23 cellular contexts compared by ENCODE assay signal in the genomic region with DNA sequence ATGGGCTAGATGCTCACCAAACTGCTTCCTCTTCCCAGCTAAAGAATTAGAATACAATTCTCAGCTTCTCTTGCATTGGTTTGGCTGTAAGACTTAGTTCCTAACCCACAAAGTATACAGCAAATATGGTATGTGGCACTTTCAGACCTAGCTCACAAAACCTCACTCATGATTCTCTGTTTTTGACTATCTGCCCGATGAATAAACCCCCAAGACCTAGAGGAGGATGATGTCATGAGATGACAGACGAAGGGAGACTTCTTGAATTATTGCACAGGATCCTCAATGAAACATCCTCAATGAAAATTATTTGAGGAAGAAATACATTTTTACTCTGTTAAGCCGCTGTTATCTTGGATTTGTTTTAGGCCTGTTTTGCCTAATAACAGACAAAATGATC. TPM values are rescaled to one million over a fixed set of nuclear protein-coding genes. Genes with fewer than 3 reads are reported as not detected.
A peak's percentile ranks its signal among the peaks of the same experiment; 100 is the strongest.
DNase-seq lines count a peak whose midpoint lies in the region; ATAC-seq, FAIRE-seq and TF ChIP-seq lines count a peak whose summit lies in the region.
"Had no signal": no experiment of that assay in that cellular context is flagged by ENCODE, and none has a peak within 500 bp of the region (broad histone marks: within the 10 kb centered on the region; RNA-seq: fewer than 3 reads in every experiment).

No MANE protein-coding gene starts in this region.

- peaks cover 2% of the 10 kb centered on the region for H3K79me1 ChIP-seq in mesendoderm (ENCODE audit: low read length)

- no peak overlapping the region for H4K5ac ChIP-seq in mesendoderm (ENCODE audit: low read length)

- peak; percentile 23 for FAIRE-seq in GM12878 (lab: Jason Lieb, UNC)
- FAIRE-seq: GM18507, K562 had no signal

- H2AFZ ChIP-seq in GM12878 (ENCODE audit: control insufficient read depth, low read depth, low read length) = no peak overlapping the region
- H2AFZ ChIP-seq in osteoblast (ENCODE audit: low read length) = no peak overlapping the region
- H2AFZ ChIP-seq: parathyroid adenoma had no signal

- no peaks in the 10 kb centered on the region for H3K9me3 Mint-ChIP-seq in activated T-cell treated with anti-CD3 and anti-CD28 coated beads, Interleukin-2, amount 50 U/mL, for 72 hours
- H3K9me3 Mint-ChIP-seq: naive thymus-derived CD4-positive, alpha-beta T cell; T-cell had no signal

- RAD21 ChIA-PET in GM12878 (lab: Charles Lee; ENCODE audit: unreplicated experiment) = no interaction called here

- H3K27me3 Mint-ChIP-seq in activated T-cell treated with anti-CD3 and anti-CD28 coated beads, Interleukin-2, amount 50 U/mL, for 72 hours (ENCODE audit: low read depth) = no peaks in the 10 kb centered on the region
- H3K27me3 Mint-ChIP-seq: naive thymus-derived CD4-positive, alpha-beta T cell; T-cell had no signal

- intact Hi-C loops in GM12878 (cut with micrococcal nuclease; ENCODE audit: unreplicated experiment) = no loop called here

- no peaks in the 10 kb centered on the region; the same call in 1 of the 2 replicates for H3K4me1 ChIP-seq in GM12878 (ENCODE audit: control insufficient read depth, insufficient read depth, low read length)
- H3K4me1 ChIP-seq in osteoblast (ENCODE audit: insufficient read depth, low read length) = peaks cover 24% of the 10 kb centered on the region
- H3K4me1 ChIP-seq in mesendoderm (ENCODE audit: control insufficient read depth, low read depth, low read length) = no peaks in the 10 kb centered on the region
- H3K4me1 ChIP-seq: parathyroid adenoma had no signal

- H3K4me2 ChIP-seq in GM12878 (ENCODE audit: control insufficient read depth, insufficient read depth) (no peak overlapping the region), osteoblast (ENCODE audit: insufficient read depth, low read length) (peak overlapping the region; percentile 55), mesendoderm (ENCODE audit: low read length) (no peak overlapping the region)

- no peak overlapping the region for H2BK15ac ChIP-seq in mesendoderm (replicated peaks; ENCODE audit: low read depth)

- H3K27ac ChIP-seq in GM12878 (ENCODE audit: control insufficient read depth, insufficient read depth) (no peak overlapping the region), osteoblast (ENCODE audit: low read depth, low read length) (peak overlapping the region; percentile 84), mesendoderm (ENCODE audit: low read depth, low read length) (no peak overlapping the region)
- H3K27ac ChIP-seq: parathyroid adenoma, VCaP had no signal

- H3K4me3 ChIP-seq in GM12878 = no peak overlapping the region
- H3K4me3 ChIP-seq in osteoblast (ENCODE audit: insufficient read depth, low read length) = no peak overlapping the region
- H3K4me3 ChIP-seq in mesendoderm (ENCODE audit: low read length) = no peak overlapping the region
- H3K4me3 ChIP-seq: K562 had no signal

- H3K27me3 ChIP-seq in GM12878 (replicated peaks in 1 of 2; ENCODE audit: control insufficient read depth in 2 of 2, insufficient read depth in 2 of 2, low read length in 1 of 2) (no peaks in the 10 kb centered on the region), osteoblast (ENCODE audit: insufficient read depth, low read length) (no peaks in the 10 kb centered on the region), mesendoderm (ENCODE audit: insufficient read depth, low read length, poor library complexity) (no peaks in the 10 kb centered on the region)

- BruUV-seq in GM12878 (replicated peaks; lab: Mats Ljungman, UMichigan) = TSS peak; percentile 26

- H4K20me1 ChIP-seq in GM12878 (ENCODE audit: control insufficient read depth, insufficient read depth) = peaks cover 12% of the 10 kb centered on the region; the same call in 1 of the 2 replicates
- H4K20me1 ChIP-seq in osteoblast (ENCODE audit: insufficient read depth, low read length) = peaks cover 44% of the 10 kb centered on the region

- H2AK5ac ChIP-seq in mesendoderm (ENCODE audit: low read length) = no peak overlapping the region

- H3K23ac ChIP-seq in mesendoderm (ENCODE audit: low read length) = no peak overlapping the region

- H3K79me2 ChIP-seq in GM12878 (ENCODE audit: control insufficient read depth, insufficient read depth, low read length) = peaks cover 82% of the 10 kb centered on the region
- H3K79me2 ChIP-seq in osteoblast (ENCODE audit: insufficient read depth, low read length) = peaks cover 74% of the 10 kb centered on the region
- H3K79me2 ChIP-seq in mesendoderm (ENCODE audit: control insufficient read depth, insufficient read depth, low read length) = peaks cover 60% of the 10 kb centered on the region

- TF ChIP-seq CTCF in GM12878 (IDR thresholded peaks at IDR 0.05 in 2 of 3, conservative IDR thresholded peaks at IDR 0.05 in 1 of 3; ENCODE audit: control insufficient read depth in 2 of 3, extremely low read depth in 1 of 3, insufficient read depth in 1 of 3, low read depth in 3 of 3, low read length in 3 of 3) (no peak), osteoblast (IDR thresholded peaks at IDR 0.05; ENCODE audit: extremely low read depth, low read depth, low read length) (no peak)

- CTCF ChIA-PET in GM12878 (lab: Yijun Ruan, JAX) = no interaction called here

- H3K27ac Mint-ChIP-seq in activated T-cell treated with anti-CD3 and anti-CD28 coated beads, Interleukin-2, amount 50 U/mL, for 72 hours = peak overlapping the region; percentile 94

- 54% methylated on average over 3 of the region's 3 CpGs for WGBS in GM12878 (ENCODE audit: insufficient coverage, insufficient replicate concordance, low lambda C conversion rate, missing lambda C conversion rate)
- WGBS in mesendoderm (ENCODE audit: extremely low coverage, insufficient coverage, low lambda C conversion rate) = no CpG with 5 or more reads among the region's 3 CpGs

- peaks cover 5 to 37% of the 10 kb centered on the region in 2 experiments for H3K36me3 ChIP-seq in GM12878 (ENCODE audit: control insufficient read depth in 2 of 2, insufficient read depth in 2 of 2, low read length in 1 of 2)
- peaks cover 16% of the 10 kb centered on the region for H3K36me3 ChIP-seq in osteoblast (ENCODE audit: insufficient read depth, low read length)
- H3K36me3 ChIP-seq in mesendoderm (ENCODE audit: control insufficient read depth, insufficient read depth, low read length) = no peaks in the 10 kb centered on the region

- no peak for TF ChIP-seq POLR2A in GM12878 (IDR thresholded peaks at IDR 0.05; ENCODE audit: low read depth, low read length)

- in situ Hi-C loops in GM12878 (cut with MboI) = no loop called here

- no peak for TF ChIP-seq RAD21 in GM12878 (IDR thresholded peaks at IDR 0.05; ENCODE audit: insufficient read depth, low read depth, low read length)

- no peak for DNase-seq in activated T-cell treated with anti-CD3 and anti-CD28 coated beads, Interleukin-2, amount 50 U/mL, for 72 hours
- DNase-seq in activated T-cell treated with anti-CD3 and anti-CD28 coated beads, Interleukin-2, amount 50 U/mL, for 1 hour = no peak
- DNase-seq in LHCN-M2 (ENCODE audit: low read depth) (peak; percentile 12), GM12878 (ENCODE audit: low read depth, low spot score) (no peak), osteoblast (ENCODE audit: insufficient read length, low spot score, missing footprints) (no peak), mesendoderm (no peak), NCI-H1092 (lab: John Stamatoyannopoulos, UW) (no peak)
- DNase-seq: ACHN; activated gamma-delta T cell; caudate nucleus; DND-41; effector CD8-positive, alpha-beta T cell; islet precursor cell; naive thymus-derived CD4-positive, alpha-beta T cell; NCI-H2081 treated with DMSO at 0.1 percent for 48 hours; NCI-H524 treated with DMSO at 0.1 percent for 48 hours; T-cell had no signal

- H3K4ac ChIP-seq in mesendoderm (ENCODE audit: low read depth, low read length) = no peak overlapping the region

- H3K18ac ChIP-seq in mesendoderm (ENCODE audit: low read length) = no peak overlapping the region

- SMC1A ChIA-PET in GM12878 (lab: Charles Lee; ENCODE audit: uncharacterized antibody, unreplicated experiment) = interaction anchor here (0.6 to 1.6 kb wide), 3 partner anchors 12 to 84 kb away, joined by 3 to 4 read pairs (median 4); no protein-coding TSS in a partner anchor

- H3K56ac ChIP-seq in mesendoderm (ENCODE audit: low read length) = no peak overlapping the region

- no peak overlapping the region for H4K8ac ChIP-seq in mesendoderm (ENCODE audit: low read depth, low read length)

- H3K4me3 Mint-ChIP-seq in activated T-cell treated with anti-CD3 and anti-CD28 coated beads, Interleukin-2, amount 50 U/mL, for 72 hours = peak overlapping the region in 1 of 2 donors; percentile 81
- H3K4me3 Mint-ChIP-seq: T-cell had no signal

- no peak for TF ChIP-seq EP300 in GM12878 (IDR thresholded peaks at IDR 0.05; ENCODE audit: borderline replicate concordance in 1 of 2, control insufficient read depth in 1 of 2, low read depth in 2 of 2, low read length in 2 of 2)

- no peak overlapping the region for H2BK5ac ChIP-seq in mesendoderm (ENCODE audit: low read length)

- peaks cover 17% of the 10 kb centered on the region for H3K4me1 Mint-ChIP-seq in activated T-cell treated with anti-CD3 and anti-CD28 coated beads, Interleukin-2, amount 50 U/mL, for 72 hours (ENCODE audit: low read depth)

- no peak overlapping the region for H3K9ac ChIP-seq in GM12878 (ENCODE audit: control insufficient read depth, insufficient read depth, low read length)
- H3K9ac ChIP-seq in mesendoderm (ENCODE audit: low read length) = no peak overlapping the region
- H3K9ac ChIP-seq: parathyroid adenoma had no signal

- peaks cover 4 to 7% of the 10 kb centered on the region in 2 donors for H3K36me3 Mint-ChIP-seq in activated T-cell treated with anti-CD3 and anti-CD28 coated beads, Interleukin-2, amount 50 U/mL, for 72 hours (ENCODE audit: insufficient read depth in 2 of 2)

- peak; percentile 90 to 91 for ATAC-seq in activated T-cell treated with anti-CD3 and anti-CD28 coated beads, Interleukin-2, amount 50 U/mL, for 72 hours (replicated peaks in 1 of 2)
- ATAC-seq in GM12878 (peak; percentile 31), HG02678 (IDR thresholded peaks at IDR 0.05; ENCODE audit: unreplicated experiment) (no peak)
- ATAC-seq: K562; naive thymus-derived CD4-positive, alpha-beta T cell; Right ventricle myocardium inferior; T-cell had no signal

- H2BK120ac ChIP-seq in mesendoderm (ENCODE audit: low read depth, low read length) = no peak overlapping the region

- POLR2A ChIA-PET in GM12878 (lab: Charles Lee) = interaction anchor here (1.5 kb wide), 1 partner anchor 14 kb away, joined by 5 read pairs; no protein-coding TSS in a partner anchor

- H3K9me3 ChIP-seq in GM12878 (replicated peaks; ENCODE audit: control insufficient read depth, insufficient read depth, low read length) (no peaks in the 10 kb centered on the region), osteoblast (ENCODE audit: low read depth, low read length) (no peaks in the 10 kb centered on the region)

RNA-seq across cellular contexts. Expression of gene CNOT1, which starts 14.3 kb away (rescaled TPM):
- total RNA-seq in activated T-cell treated with anti-CD3 and anti-CD28 coated beads, Interleukin-2, amount 50 U/mL, for 72 hours = 100 to 1,000 TPM; 295 to 315 TPM
- 101 and 113 TPM in 2 replicates for total RNA-seq in LHCN-M2 (2014; rRNA removed)
- 54.5 TPM for polyA plus RNA-seq in LHCN-M2 (2012)
- total RNA-seq in GM12878 (2013; cell fraction: nucleolus; rRNA removed) = 334 and 351 TPM in 2 replicates
- total RNA-seq in GM12878 (2014; rRNA removed) = 246 and 249 TPM in 2 replicates
- total RNA-seq in GM12878 (2014; rRNA removed; fragmentation: Illumina TruSeq; extraction: Trizol) = 220 and 225 TPM in 2 replicates
- 199 and 213 TPM in 2 replicates for total RNA-seq in GM12878 (2021)
- polyA plus RNA-seq in GM12878 (2011; ENCODE audit: low read depth) = 216 TPM
- 188 and 233 TPM in 2 replicates for polyA plus RNA-seq in GM12878 (2011; rRNA removed)
- 235 and 250 TPM in 2 replicates for polyA plus RNA-seq in GM12878 (2011; cell fraction: cytosol; rRNA removed)
- 183 and 244 TPM in 2 replicates for polyA plus RNA-seq in GM12878 (2011; cell fraction: nucleus; rRNA removed)
- 163 and 203 TPM in 2 replicates for polyA plus RNA-seq in GM12878 (2012)
- 219 and 223 TPM in 2 replicates for polyA plus RNA-seq in GM12878 (2014; fragmentation: Illumina TruSeq; extraction: Trizol)
- 100 to 1,000 TPM; 101 to 131 TPM for polyA plus RNA-seq in GM12878 (2014; fragmentation: Nextera tagmentation; extraction: Ambion mirVana)
- polyA plus RNA-seq in GM12878 (2014; rRNA removed) = 136 and 162 TPM in 2 replicates
- polyA plus RNA-seq in GM12878 (2016; fragmentation: Nextera tagmentation; extraction: Ambion mirVana) = 100 to 1,000 TPM; 115 to 117 TPM
- 619 and 877 TPM in 2 replicates for polyA minus RNA-seq in GM12878 (2011; rRNA and poly(A)+ RNA removed)
- 180 and 231 TPM in 2 replicates for polyA minus RNA-seq in GM12878 (2011; cell fraction: cytosol; rRNA and poly(A)+ RNA removed)
- 159 and 214 TPM in 2 replicates for polyA minus RNA-seq in GM12878 (2011; cell fraction: nucleus; rRNA and poly(A)+ RNA removed)
- 114 and 122 TPM in 2 replicates for total RNA-seq in osteoblast
- 147 TPM for polyA plus RNA-seq in mesendoderm (2013, experiment 1 of 2)
- polyA plus RNA-seq in mesendoderm (2013, experiment 2 of 2) = 148 TPM
